ENCODE assay signal across 8 cellular contexts in genomic region chr3:154121236-154122095, GRCh38. TPM values are rescaled to one million over a fixed set of nuclear protein-coding genes. Genes with fewer than 3 reads are reported as not detected.
DNase-seq lines count a peak whose midpoint lies in the region; ATAC-seq and TF ChIP-seq lines count a peak whose summit lies in the region.

Gene ARHGEF26, plus strand, starts transcription at chr3:154121390. Its CDS starts 603 bp downstream, at chr3:154121993.

- peak within 1 kb of the TSS; percentile 89 to 95 for H3K9ac ChIP-seq in stomach smooth muscle (ENCODE audit: low read length in 2 of 2)

- POLR2A ChIA-PET in RWPE1 (lab: Yijun Ruan, JAX; ENCODE audit: low non-redundant PET) = interaction anchor here (0.5 to 0.6 kb wide), 3 partner anchors 106 to 1720 kb away, joined by 3 to 8 read pairs (median 4); no protein-coding TSS in a partner anchor

- CTCF ChIA-PET in RWPE1 (lab: Yijun Ruan, JAX) = interaction anchor here (0.6 to 0.8 kb wide), 4 partner anchors 32 to 1786 kb away, joined by 3 to 5 read pairs (median 4); no protein-coding TSS in a partner anchor

- H3K4me1 ChIP-seq in BE2C (no peaks in the 10 kb centered on the region), foreskin keratinocyte (no peaks in the 10 kb centered on the region), neuron (ENCODE audit: insufficient read depth, low read length) (peaks cover 40% of the 10 kb centered on the region), stomach smooth muscle (ENCODE audit: control insufficient read depth, insufficient read depth, low read length) (no peaks in the 10 kb centered on the region)

- H3K36me3 ChIP-seq in BE2C (no peaks in the 10 kb centered on the region), neuron (ENCODE audit: insufficient read depth, low read length) (no peaks in the 10 kb centered on the region), stomach smooth muscle (ENCODE audit: control insufficient read depth in 2 of 2, insufficient read depth in 2 of 2, low read length in 2 of 2) (no peaks in the 10 kb centered on the region)

- ATAC-seq in GM19438 (IDR thresholded peaks at IDR 0.05; ENCODE audit: low read depth, unreplicated experiment) = peak; percentile 82
- peak; percentile 84 for ATAC-seq in foreskin keratinocyte

- peaks cover 32% of the 10 kb centered on the region for H3K27me3 ChIP-seq in BE2C
- no peaks in the 10 kb centered on the region for H3K27me3 ChIP-seq in foreskin keratinocyte
- no peaks in the 10 kb centered on the region for H3K27me3 ChIP-seq in neuron (ENCODE audit: insufficient read depth, low read length)
- no peaks in the 10 kb centered on the region for H3K27me3 ChIP-seq in stomach smooth muscle (ENCODE audit: control insufficient read depth in 1 of 2, insufficient read depth in 2 of 2, low read length in 2 of 2)

- H3K27ac ChIP-seq in RWPE1 = peak within 1 kb of the TSS; percentile 49
- peak within 1 kb of the TSS; percentile 12 for H3K27ac ChIP-seq in foreskin keratinocyte
- H3K27ac ChIP-seq in stomach smooth muscle (ENCODE audit: low read length) = peak within 1 kb of the TSS; percentile 82

- DNase-seq in BE2C (peak; percentile 81), HS-5 (ENCODE audit: low read depth) (peak; percentile 34), RWPE1 (ENCODE audit: low spot score) (peak; percentile 89), foreskin keratinocyte (peak in 1 of 2 donors; percentile 59)
- DNase-seq in activated effector memory CD4-positive, alpha-beta T cell treated with anti-CD3 and anti-CD28 coated beads, Interleukin-2, amount 50 U/mL, for 16 hours = peak; percentile 88

- peak within 1 kb of the TSS; percentile 65 for H2AFZ ChIP-seq in neuron (ENCODE audit: low read depth, low read length)

- no peak for TF ChIP-seq CTCF in BE2C (IDR thresholded peaks at IDR 0.05; ENCODE audit: low read depth, low read length)
- TF ChIP-seq CTCF in RWPE1 (conservative IDR thresholded peaks at IDR 0.05; ENCODE audit: low read depth) = no peak
- no peak for TF ChIP-seq CTCF in foreskin keratinocyte (conservative IDR thresholded peaks at IDR 0.05)

- H3K9me3 ChIP-seq in BE2C (no peaks in the 10 kb centered on the region), neuron (ENCODE audit: low read length) (no peaks in the 10 kb centered on the region), stomach smooth muscle (ENCODE audit: control insufficient read depth in 2 of 2, low read length in 2 of 2) (no peaks in the 10 kb centered on the region)

- H3K4me3 ChIP-seq in BE2C (ENCODE audit: low read depth, low read length) (peak within 1 kb of the TSS; percentile 59), neuron (ENCODE audit: low read length) (peak within 1 kb of the TSS; percentile 76), stomach smooth muscle (ENCODE audit: low read length in 2 of 2) (peak within 1 kb of the TSS; percentile 92 to 94)

RNA-seq across cellular contexts. Expression of gene ARHGEF26, which starts in this region (rescaled TPM):
- polyA plus RNA-seq in BE2C (2012; ENCODE audit: insufficient read depth, insufficient read length, low read depth) = 0.19 TPM
- total RNA-seq in foreskin keratinocyte = 5.2 and 5.3 TPM in 2 replicates
- 1.4 and 1.7 TPM in 2 replicates for polyA plus RNA-seq in foreskin keratinocyte

Comparison
In these comparisons a context has a peak if more than half of its experiments do, and no peak if none do; other contexts are left out.
1. H3K27ac ChIP-seq: peak in every context shown above with its lines; median percentile 82 in stomach smooth muscle; 49 in RWPE1; 12 in foreskin keratinocyte.